In genomic region chrX:67564475-67564874, GRCh38 we compare ENCODE assay signal across 16 cellular contexts. TPM values are rescaled to one million over a fixed set of nuclear protein-coding genes. Genes with fewer than 3 reads are reported as not detected.
A peak's percentile ranks its signal among the peaks of the same experiment; 100 is the strongest.
DNase-seq lines count a peak whose midpoint lies in the region; ATAC-seq and TF ChIP-seq lines count a peak whose summit lies in the region.
"Had no signal": no experiment of that assay in that cellular context is flagged by ENCODE, and none has a peak within 500 bp of the region (broad histone marks: within the 10 kb centered on the region; RNA-seq: fewer than 3 reads in every experiment).

No MANE protein-coding gene starts in this region.

- no peak overlapping the region for H2AFZ ChIP-seq in smooth muscle cell (ENCODE audit: low read depth)

- DNase-seq in right atrium auricular region (ENCODE audit: low spot score) (no peak), Right ventricle myocardium inferior (ENCODE audit: missing footprints) (no peak), ascending aorta (ENCODE audit: low spot score in 2 of 2) (no peak), smooth muscle cell (lab: John Stamatoyannopoulos, UW; ENCODE audit: unreplicated experiment) (no peak), NCI-H510A (lab: John Stamatoyannopoulos, UW) (no peak), hypothalamus (lab: John Stamatoyannopoulos, UW) (no peak), SHP77 treated with DMSO at 0.1 percent for 48 hours (lab: John Stamatoyannopoulos, UW) (no peak)
- DNase-seq: BE2C, DMS53, GDM1, Karpas-422, NCI-H1694, NCI-H2081, NCI-H2171, NCI-H526 had no signal

- H3K4me1 ChIP-seq in right atrium auricular region (peaks cover 0 to 6% of the 10 kb centered on the region in 2 donors), ascending aorta (peaks cover 0 to 5% of the 10 kb centered on the region in 2 donors), smooth muscle cell (ENCODE audit: low read depth) (no peaks in the 10 kb centered on the region)
- H3K4me1 ChIP-seq: BE2C had no signal

- WGBS in smooth muscle cell (ENCODE audit: low lambda C conversion rate), result 92% methylated on average over 1 of the region's 1 CpG

- no peaks in the 10 kb centered on the region for H3F3A ChIP-seq in smooth muscle cell (ENCODE audit: low read depth)

- H3K27me3 ChIP-seq in right atrium auricular region (no peaks in the 10 kb centered on the region), ascending aorta (no peaks in the 10 kb centered on the region), smooth muscle cell (ENCODE audit: low read depth) (no peaks in the 10 kb centered on the region)
- H3K27me3 ChIP-seq: BE2C had no signal

- intact Hi-C loops in Right ventricle myocardium inferior (cut with DNase I) (no loop called here), ascending aorta (cut with DNase I) (no loop called here)

- TF ChIP-seq CTCF in right atrium auricular region (IDR thresholded peaks at IDR 0.05) (no peak), ascending aorta (IDR thresholded peaks at IDR 0.05) (no peak), smooth muscle cell (IDR thresholded peaks at IDR 0.05; ENCODE audit: borderline replicate concordance, insufficient read depth, poor library complexity, severe bottlenecking) (no peak)

- H3K36me3 ChIP-seq in right atrium auricular region (no peaks in the 10 kb centered on the region), ascending aorta (no peaks in the 10 kb centered on the region), smooth muscle cell (ENCODE audit: low read depth) (no peaks in the 10 kb centered on the region)
- H3K36me3 ChIP-seq: BE2C had no signal

- H3K79me2 ChIP-seq in smooth muscle cell (ENCODE audit: low read depth), result no peaks in the 10 kb centered on the region

- no peak for ATAC-seq in Right ventricle myocardium inferior
- ATAC-seq: SK-N-SH treated with all-trans-retinoic acid at 6 μM for 48 hours had no signal

- no peaks in the 10 kb centered on the region for H3K9me3 ChIP-seq in right atrium auricular region
- H3K9me3 ChIP-seq in ascending aorta, result no peaks in the 10 kb centered on the region
- H3K9me3 ChIP-seq in smooth muscle cell (replicated peaks; ENCODE audit: low read depth), result no peaks in the 10 kb centered on the region
- H3K9me3 ChIP-seq: BE2C had no signal

- H3K4me2 ChIP-seq in smooth muscle cell, result no peak overlapping the region

- H3K4me3 ChIP-seq in right atrium auricular region (no peak overlapping the region), ascending aorta (no peak overlapping the region), smooth muscle cell (no peak overlapping the region)

- no peak overlapping the region for H3K9ac ChIP-seq in smooth muscle cell (ENCODE audit: low read depth)

- peak overlapping the region; percentile 40 to 82 for H3K27ac ChIP-seq in right atrium auricular region
- H3K27ac ChIP-seq in ascending aorta, result peak overlapping the region; percentile 55 to 58
- H3K27ac ChIP-seq in smooth muscle cell (ENCODE audit: low read depth), result peak overlapping the region; percentile 65

- H4K20me1 ChIP-seq in smooth muscle cell (ENCODE audit: low read depth), result no peaks in the 10 kb centered on the region

RNA-seq across cellular contexts. Expression of gene AR, which starts 20.7 kb away (rescaled TPM):
- total RNA-seq in right atrium auricular region (1 to 10 TPM; 7.9 to 9.1 TPM), Right ventricle myocardium inferior (23.9 TPM), ascending aorta (16.3 TPM), smooth muscle cell (2.4 and 2.7 TPM in 2 replicates)
- 0.72 and 1.3 TPM in 2 replicates for polyA plus RNA-seq in smooth muscle cell
